ENCODE assay signal across 6 cellular contexts in genomic region chr16:86730086-86730485, GRCh38.
"Had no signal": no experiment of that assay in that cellular context is flagged by ENCODE, and none has a peak within 500 bp of the region (broad histone marks: within the 10 kb centered on the region; RNA-seq: fewer than 3 reads in every experiment).

No MANE protein-coding gene starts in this region.

- DNase-seq: GM23248, GOT3, H7, HCEC 1CT, IMR-90 had no signal

- H3K4me3 ChIP-seq: GM23248, K562 had no signal

- H2AFZ ChIP-seq: GM23248 had no signal

- H3K27ac ChIP-seq: GM23248 had no signal

- H3K9ac ChIP-seq: GM23248 had no signal
